29 cellular contexts compared by ENCODE assay signal in genomic region chr2:238667008-238667407, GRCh38.
DNase-seq lines count a peak whose midpoint lies in the region; ATAC-seq and TF ChIP-seq lines count a peak whose summit lies in the region.
"Had no signal": no experiment of that assay in that cellular context is flagged by ENCODE, and none has a peak within 500 bp of the region (broad histone marks: within the 10 kb centered on the region; RNA-seq: fewer than 3 reads in every experiment).

No MANE protein-coding gene starts in this region.

- no peak overlapping the region for H2AFZ ChIP-seq in mammary epithelial cell (ENCODE audit: low read depth, low read length)

- peaks cover 12% of the 10 kb centered on the region for H3K9me3 Mint-ChIP-seq in MCF 10A (ENCODE audit: unreplicated experiment)

- DNase-seq in MCF 10A (ENCODE audit: unreplicated experiment), result peak; percentile 35
- DNase-seq in mammary epithelial cell, result no peak
- peak; percentile 35 for DNase-seq in fibroblast of the aortic adventitia (ENCODE audit: low read depth)
- DNase-seq in GM19238 (ENCODE audit: insufficient read length, low spot score), result no peak
- no peak for DNase-seq in NCI-H128 (lab: John Stamatoyannopoulos, UW; ENCODE audit: unreplicated experiment)
- no peak for DNase-seq in NK-92 (lab: John Stamatoyannopoulos, UW; ENCODE audit: unreplicated experiment)
- DNase-seq in HCEC 1CT, result no peak
- DNase-seq: activated CD4-positive, alpha-beta T cell treated with anti-CD3 and anti-CD28 coated beads for 4 hours; CD4-positive, CD25-positive, alpha-beta regulatory T cell; cerebellar nuclear complex; effector CD8-positive, alpha-beta T cell; heart left ventricle; left lung; NCI-H1417 treated with DMSO at 0.1 percent for 48 hours; NCI-H2107; NCI-H510A treated with DMSO at 0.1 percent for 48 hours; pancreas; Peyer's patch; SJCRH30; stomach; transverse colon had no signal

- H3K4me3 Mint-ChIP-seq in MCF 10A (ENCODE audit: unreplicated experiment), result no peak overlapping the region
- H3K4me3 Mint-ChIP-seq: activated naive CD4-positive, alpha-beta T cell treated with anti-CD3 and anti-CD28 coated beads, Interleukin-2, amount 50 U/mL, for 24 hours; nephron; T-helper 1 cell treated with Interleukin-12 subunit alpha and Interleukin-12 subunit beta and Interleukin-4 antibody, amounts not matched to agents 30 μg/mL and 1 μg/mL, for 36 hours had no signal

- no peak overlapping the region for H3K27ac ChIP-seq in mammary epithelial cell (ENCODE audit: insufficient read depth, low read depth, low read length)
- H3K27ac ChIP-seq: ascending aorta, heart left ventricle, HL-60, left lung, pancreas, Peyer's patch, right atrium auricular region, SJCRH30, stomach, transverse colon had no signal

- H3K4me1 ChIP-seq in mammary epithelial cell (ENCODE audit: insufficient read depth, low read length), result peaks cover 8% of the 10 kb centered on the region
- H3K4me1 ChIP-seq: ascending aorta, heart left ventricle, left lung, pancreas, Peyer's patch, right atrium auricular region, SJCRH30, stomach, transverse colon had no signal

- no peak overlapping the region for H3K27ac Mint-ChIP-seq in MCF 10A (ENCODE audit: low read depth, unreplicated experiment)
- H3K27ac Mint-ChIP-seq: activated naive CD4-positive, alpha-beta T cell treated with anti-CD3 and anti-CD28 coated beads, Interleukin-2, amount 50 U/mL, for 24 hours; CD4-positive, CD25-positive, alpha-beta regulatory T cell; nephron; T-helper 1 cell treated with Interleukin-12 subunit alpha and Interleukin-12 subunit beta and Interleukin-4 antibody, amounts not matched to agents 30 μg/mL and 1 μg/mL, for 36 hours had no signal

- H3K36me3 Mint-ChIP-seq in MCF 10A (ENCODE audit: insufficient read depth, unreplicated experiment), result no peaks in the 10 kb centered on the region
- H3K36me3 Mint-ChIP-seq: activated naive CD4-positive, alpha-beta T cell treated with anti-CD3 and anti-CD28 coated beads, Interleukin-2, amount 50 U/mL, for 24 hours; CD4-positive, CD25-positive, alpha-beta regulatory T cell had no signal

- no peak for TF ChIP-seq CTCF in MCF 10A (IDR thresholded peaks at IDR 0.05; ENCODE audit: unreplicated experiment)
- no peak for TF ChIP-seq CTCF in mammary epithelial cell (conservative IDR thresholded peaks at IDR 0.05 in 1 of 2, IDR thresholded peaks at IDR 0.05 in 1 of 2; ENCODE audit: extremely low read depth in 1 of 2, insufficient read depth in 1 of 2, low read depth in 1 of 2, low read length in 2 of 2)
- TF ChIP-seq CTCF in fibroblast of the aortic adventitia (IDR thresholded peaks at IDR 0.05; ENCODE audit: insufficient read depth, low read length), result no peak

- H3K27me3 Mint-ChIP-seq in MCF 10A (ENCODE audit: insufficient read depth, unreplicated experiment), result no peaks in the 10 kb centered on the region

- peaks cover 2% of the 10 kb centered on the region for H3K9me3 ChIP-seq in mammary epithelial cell (replicated peaks; ENCODE audit: insufficient read depth, low read length)
- H3K9me3 ChIP-seq: pancreas, Peyer's patch, SJCRH30 had no signal

- CTCF ChIA-PET in MCF 10A (lab: Yijun Ruan, JAX) (interaction anchor here (0.6 kb wide), 1 partner anchor 335 kb away, joined by 4 read pairs; no protein-coding TSS in a partner anchor), mammary epithelial cell (lab: Charles Lee; ENCODE audit: low non-redundant PET) (no interaction called here)

- dilution Hi-C loops in mammary epithelial cell (cut with HindIII; ENCODE audit: low sequenced_read_pairs), result no loop called here

- POLR2A ChIA-PET in MCF 10A (lab: Yijun Ruan, JAX), result no interaction called here

- peaks cover 22% of the 10 kb centered on the region for H3K4me1 Mint-ChIP-seq in MCF 10A (ENCODE audit: insufficient read depth, unreplicated experiment)
- H3K4me1 Mint-ChIP-seq: activated naive CD4-positive, alpha-beta T cell treated with anti-CD3 and anti-CD28 coated beads, Interleukin-2, amount 50 U/mL, for 24 hours; CD4-positive, CD25-positive, alpha-beta regulatory T cell; nephron had no signal

- no peaks in the 10 kb centered on the region for H3K79me2 ChIP-seq in mammary epithelial cell (ENCODE audit: insufficient read depth, low read length)

- intact Hi-C loops in MCF 10A (cut with micrococcal nuclease) (no loop called here), mammary epithelial cell (cut with micrococcal nuclease) (no loop called here)

- in situ Hi-C loops in mammary epithelial cell (cut with MboI; ENCODE audit: low sequenced_read_pairs in 2 of 2), result no loop called here

- no peak overlapping the region for H3K9ac ChIP-seq in mammary epithelial cell (ENCODE audit: insufficient read depth, low read length)

- no peaks in the 10 kb centered on the region for H3K36me3 ChIP-seq in mammary epithelial cell (ENCODE audit: insufficient read depth, low read length)
- H3K36me3 ChIP-seq: ascending aorta, heart left ventricle, left lung, pancreas, Peyer's patch, right atrium auricular region, SJCRH30, stomach, transverse colon had no signal

- H4K20me1 ChIP-seq in mammary epithelial cell (ENCODE audit: insufficient read depth, low read length), result no peaks in the 10 kb centered on the region

- 61% methylated on average over 6 of the region's 6 CpGs for WGBS in mammary epithelial cell (ENCODE audit: low coverage, missing lambda C conversion rate)

- no peak overlapping the region for H3K4me2 ChIP-seq in mammary epithelial cell (ENCODE audit: insufficient read depth, low read depth, low read length)

- BruUV-seq in MCF 10A (replicated peaks; lab: Mats Ljungman, UMichigan) (no TSS peak), mammary epithelial cell (replicated peaks; lab: Mats Ljungman, UMichigan) (no TSS peak)

- no peak overlapping the region for H3K4me3 ChIP-seq in mammary epithelial cell (replicated peaks in 1 of 3; ENCODE audit: insufficient read depth in 1 of 3, low read depth in 2 of 3, low read length in 3 of 3)
- no peak overlapping the region for H3K4me3 ChIP-seq in fibroblast of the aortic adventitia (ENCODE audit: low read depth, low read length)
- H3K4me3 ChIP-seq: ascending aorta, heart left ventricle, left lung, pancreas, Peyer's patch, right atrium auricular region, SJCRH30, stomach, transverse colon had no signal

- no peaks in the 10 kb centered on the region for H3K27me3 ChIP-seq in mammary epithelial cell (ENCODE audit: insufficient read depth, low read length)
- H3K27me3 ChIP-seq: ascending aorta, left lung, Peyer's patch, right atrium auricular region, SJCRH30, transverse colon had no signal

- ATAC-seq in SK-N-SH treated with all-trans-retinoic acid at 6 μM for 48 hours, result peak; percentile 87
- ATAC-seq: heart left ventricle, HepG2, left lung, pancreas had no signal

TF ChIP-seq in SK-N-SH treated with all-trans-retinoic acid at 6 μM for 48 hours, 23 proteins besides CTCF, POLR2A, EP300 and RAD21:
- TF ChIP-seq SNAI2 (CRISPR knock-in tag; IDR thresholded peaks at IDR 0.05) (0 out of 2 replicates have a peak, but pooled peaks have one; percentile 8), RARB (CRISPR knock-in tag; IDR thresholded peaks at IDR 0.05) (no peak), TOX (CRISPR knock-in tag; IDR thresholded peaks at IDR 0.05; ENCODE audit: borderline replicate concordance) (peak; percentile 60; the same call in 1 of the 2 replicates)

Comparison
In these comparisons a context has a peak if more than half of its experiments do, and no peak if none do; other contexts are left out.
1. DNase-seq: peak in MCF 10A (single experiment) and fibroblast of the aortic adventitia (single experiment); none in mammary epithelial cell (single experiment), GM19238 (single experiment), NCI-H128 (single experiment), NK-92 (single experiment) and HCEC 1CT (single experiment).